ENCODE assay signal across 1 cellular context in the genomic region with DNA sequence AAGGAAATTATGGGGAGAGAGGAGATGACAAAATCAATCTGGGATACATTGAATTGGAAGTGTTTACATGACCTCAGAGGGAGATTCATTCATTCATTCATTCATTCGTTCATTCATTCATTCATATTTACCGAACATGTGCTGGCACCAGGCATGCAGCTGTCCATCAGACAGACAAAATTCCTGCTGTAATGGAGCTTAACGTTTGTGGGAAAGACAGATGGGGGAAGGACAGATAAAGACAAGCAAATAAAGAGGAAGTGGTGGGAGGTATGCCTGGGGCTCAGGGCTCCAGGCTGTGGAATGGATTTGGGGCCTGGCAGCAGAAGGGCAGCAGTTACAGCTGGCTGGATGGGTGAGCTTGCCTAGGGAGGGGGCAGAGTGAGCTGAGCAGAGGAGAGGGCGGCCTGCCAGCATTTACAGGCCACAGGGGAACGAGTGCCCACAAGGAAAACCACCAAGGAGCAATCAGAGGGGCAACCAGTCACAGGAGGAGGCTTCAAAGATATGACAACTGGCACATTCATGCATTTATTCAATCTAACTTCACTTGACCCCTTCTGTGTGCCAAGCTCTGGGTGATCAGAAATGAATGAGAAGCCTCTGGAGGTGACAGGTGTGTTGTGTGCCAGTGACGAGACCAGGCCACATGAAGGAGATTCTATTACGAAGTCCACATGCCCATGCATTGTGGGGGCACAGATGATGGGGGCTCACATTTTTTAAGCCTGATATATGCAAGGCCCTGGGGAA.
TF ChIP-seq lines count a peak whose summit lies in the region.

No MANE protein-coding gene starts in this region.

TF ChIP-seq in K562, 482 proteins besides CTCF, POLR2A, EP300 and RAD21 (continued from another document and continues in another):
- TF ChIP-seq, protein P1, sequence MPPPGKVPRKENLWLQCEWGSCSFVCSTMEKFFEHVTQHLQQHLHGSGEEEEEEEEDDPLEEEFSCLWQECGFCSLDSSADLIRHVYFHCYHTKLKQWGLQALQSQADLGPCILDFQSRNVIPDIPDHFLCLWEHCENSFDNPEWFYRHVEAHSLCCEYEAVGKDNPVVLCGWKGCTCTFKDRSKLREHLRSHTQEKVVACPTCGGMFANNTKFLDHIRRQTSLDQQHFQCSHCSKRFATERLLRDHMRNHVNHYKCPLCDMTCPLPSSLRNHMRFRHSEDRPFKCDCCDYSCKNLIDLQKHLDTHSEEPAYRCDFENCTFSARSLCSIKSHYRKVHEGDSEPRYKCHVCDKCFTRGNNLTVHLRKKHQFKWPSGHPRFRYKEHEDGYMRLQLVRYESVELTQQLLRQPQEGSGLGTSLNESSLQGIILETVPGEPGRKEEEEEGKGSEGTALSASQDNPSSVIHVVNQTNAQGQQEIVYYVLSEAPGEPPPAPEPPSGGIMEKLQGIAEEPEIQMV (tag; conservative IDR thresholded peaks at IDR 0.05; ENCODE audit: low read depth) = no peak
- no peak for TF ChIP-seq E2F5 (CRISPR knock-in tag; IDR thresholded peaks at IDR 0.05)
- 0 out of 2 replicates have a peak, but pooled peaks have one; percentile 20 for TF ChIP-seq ZFX (CRISPR knock-in tag; IDR thresholded peaks at IDR 0.05)
- TF ChIP-seq FOXO4 (CRISPR knock-in tag; IDR thresholded peaks at IDR 0.05) = no peak
- no peak for TF ChIP-seq POLR3A (IDR thresholded peaks at IDR 0.05; ENCODE audit: borderline replicate concordance, extremely low read depth, insufficient read depth, insufficient read length)
- no peak for TF ChIP-seq HOMEZ (CRISPR knock-in tag; IDR thresholded peaks at IDR 0.05)
- no peak for TF ChIP-seq FOXK1 (CRISPR knock-in tag; IDR thresholded peaks at IDR 0.05; ENCODE audit: borderline replicate concordance)
- no peak for TF ChIP-seq ATF7 (IDR thresholded peaks at IDR 0.05)
- TF ChIP-seq, protein P2, sequence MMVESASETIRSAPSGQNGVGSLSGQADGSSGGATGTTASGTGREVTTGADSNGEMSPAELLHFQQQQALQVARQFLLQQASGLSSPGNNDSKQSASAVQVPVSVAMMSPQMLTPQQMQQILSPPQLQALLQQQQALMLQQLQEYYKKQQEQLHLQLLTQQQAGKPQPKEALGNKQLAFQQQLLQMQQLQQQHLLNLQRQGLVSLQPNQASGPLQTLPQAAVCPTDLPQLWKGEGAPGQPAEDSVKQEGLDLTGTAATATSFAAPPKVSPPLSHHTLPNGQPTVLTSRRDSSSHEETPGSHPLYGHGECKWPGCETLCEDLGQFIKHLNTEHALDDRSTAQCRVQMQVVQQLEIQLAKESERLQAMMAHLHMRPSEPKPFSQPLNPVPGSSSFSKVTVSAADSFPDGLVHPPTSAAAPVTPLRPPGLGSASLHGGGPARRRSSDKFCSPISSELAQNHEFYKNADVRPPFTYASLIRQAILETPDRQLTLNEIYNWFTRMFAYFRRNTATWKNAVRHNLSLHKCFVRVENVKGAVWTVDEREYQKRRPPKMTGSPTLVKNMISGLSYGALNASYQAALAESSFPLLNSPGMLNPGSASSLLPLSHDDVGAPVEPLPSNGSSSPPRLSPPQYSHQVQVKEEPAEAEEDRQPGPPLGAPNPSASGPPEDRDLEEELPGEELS (CRISPR knock-in tag; IDR thresholded peaks at IDR 0.05; ENCODE audit: borderline replicate concordance) = no peak
- no peak for TF ChIP-seq NFXL1 (CRISPR knock-in tag; IDR thresholded peaks at IDR 0.05)
- TF ChIP-seq TRIM24 (IDR thresholded peaks at IDR 0.05) = no peak
- TF ChIP-seq SRSF3 (IDR thresholded peaks at IDR 0.05; ENCODE audit: insufficient read depth, low read length) = no peak
- peak; percentile 27; the same call in 1 of the 2 replicates for TF ChIP-seq MAX (CRISPR knock-in tag; IDR thresholded peaks at IDR 0.05)
- no peak for TF ChIP-seq POLR2B (IDR thresholded peaks at IDR 0.05; ENCODE audit: low read depth, partially characterized antibody)
- no peak for TF ChIP-seq CAMTA2 (CRISPR knock-in tag; conservative IDR thresholded peaks at IDR 0.05)
- no peak for TF ChIP-seq EWSR1 (IDR thresholded peaks at IDR 0.05; ENCODE audit: borderline replicate concordance, low read depth, partially characterized antibody)
- TF ChIP-seq CTBP1 (IDR thresholded peaks at IDR 0.05; ENCODE audit: borderline replicate concordance) = peak; percentile 41; the same call in 1 of the 2 replicates
- TF ChIP-seq ZNF24 (IDR thresholded peaks at IDR 0.05) = peak; percentile 99
- TF ChIP-seq MAFK (IDR thresholded peaks at IDR 0.05; ENCODE audit: low read length) = no peak
- peak; percentile 49; the same call in 1 of the 2 replicates for TF ChIP-seq MYNN (IDR thresholded peaks at IDR 0.05)
- TF ChIP-seq MYNN (CRISPR knock-in tag; IDR thresholded peaks at IDR 0.05) = no peak
- no peak for TF ChIP-seq GATAD2B (IDR thresholded peaks at IDR 0.05; ENCODE audit: borderline replicate concordance)
- peak; percentile 65; the same call in 1 of the 2 replicates for TF ChIP-seq SMARCE1 (IDR thresholded peaks at IDR 0.05)
- TF ChIP-seq RNF219 (CRISPR knock-in tag; IDR thresholded peaks at IDR 0.05) = no peak
- TF ChIP-seq EHMT2 (IDR thresholded peaks at IDR 0.05) = no peak
- no peak for TF ChIP-seq SIRT6 (IDR thresholded peaks at IDR 0.05; ENCODE audit: low read depth, low read length)
- TF ChIP-seq CGGBP1 (CRISPR knock-in tag; IDR thresholded peaks at IDR 0.05) = no peak
- TF ChIP-seq ZNF174 (CRISPR knock-in tag; IDR thresholded peaks at IDR 0.05) = no peak
- TF ChIP-seq TCFL5 (CRISPR knock-in tag; conservative IDR thresholded peaks at IDR 0.05) = no peak
- TF ChIP-seq SPI1 (IDR thresholded peaks at IDR 0.05; ENCODE audit: borderline replicate concordance, low read depth, low read length) = peak; percentile 99
- TF ChIP-seq, protein P3, sequence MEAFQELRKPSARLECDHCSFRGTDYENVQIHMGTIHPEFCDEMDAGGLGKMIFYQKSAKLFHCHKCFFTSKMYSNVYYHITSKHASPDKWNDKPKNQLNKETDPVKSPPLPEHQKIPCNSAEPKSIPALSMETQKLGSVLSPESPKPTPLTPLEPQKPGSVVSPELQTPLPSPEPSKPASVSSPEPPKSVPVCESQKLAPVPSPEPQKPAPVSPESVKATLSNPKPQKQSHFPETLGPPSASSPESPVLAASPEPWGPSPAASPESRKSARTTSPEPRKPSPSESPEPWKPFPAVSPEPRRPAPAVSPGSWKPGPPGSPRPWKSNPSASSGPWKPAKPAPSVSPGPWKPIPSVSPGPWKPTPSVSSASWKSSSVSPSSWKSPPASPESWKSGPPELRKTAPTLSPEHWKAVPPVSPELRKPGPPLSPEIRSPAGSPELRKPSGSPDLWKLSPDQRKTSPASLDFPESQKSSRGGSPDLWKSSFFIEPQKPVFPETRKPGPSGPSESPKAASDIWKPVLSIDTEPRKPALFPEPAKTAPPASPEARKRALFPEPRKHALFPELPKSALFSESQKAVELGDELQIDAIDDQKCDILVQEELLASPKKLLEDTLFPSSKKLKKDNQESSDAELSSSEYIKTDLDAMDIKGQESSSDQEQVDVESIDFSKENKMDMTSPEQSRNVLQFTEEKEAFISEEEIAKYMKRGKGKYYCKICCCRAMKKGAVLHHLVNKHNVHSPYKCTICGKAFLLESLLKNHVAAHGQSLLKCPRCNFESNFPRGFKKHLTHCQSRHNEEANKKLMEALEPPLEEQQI (IDR thresholded peaks at IDR 0.05) = no peak
- no peak for TF ChIP-seq HNRNPLL (IDR thresholded peaks at IDR 0.05; ENCODE audit: low read depth, low read length, poor library complexity, severe bottlenecking)
- TF ChIP-seq RBM14 (IDR thresholded peaks at IDR 0.05; ENCODE audit: borderline replicate concordance, insufficient read depth, low read depth, low read length) = no peak
- TF ChIP-seq ZNF778 (CRISPR knock-in tag; IDR thresholded peaks at IDR 0.05) = no peak
- peak; percentile 23; the same call in 1 of the 2 replicates for TF ChIP-seq TAL1 (IDR thresholded peaks at IDR 0.05)
- no peak for TF ChIP-seq POLR2AphosphoS2 (IDR thresholded peaks at IDR 0.05; ENCODE audit: low read length)
- TF ChIP-seq HDGF (IDR thresholded peaks at IDR 0.05) = no peak
- 0 out of 4 replicates have a peak, but pooled peaks of 1 of the 2 experiments have one; percentile 6 for TF ChIP-seq RCOR1 (IDR thresholded peaks at IDR 0.05; ENCODE audit: borderline replicate concordance in 1 of 2, low read depth in 2 of 2, low read length in 2 of 2)
